In the genomic region with DNA sequence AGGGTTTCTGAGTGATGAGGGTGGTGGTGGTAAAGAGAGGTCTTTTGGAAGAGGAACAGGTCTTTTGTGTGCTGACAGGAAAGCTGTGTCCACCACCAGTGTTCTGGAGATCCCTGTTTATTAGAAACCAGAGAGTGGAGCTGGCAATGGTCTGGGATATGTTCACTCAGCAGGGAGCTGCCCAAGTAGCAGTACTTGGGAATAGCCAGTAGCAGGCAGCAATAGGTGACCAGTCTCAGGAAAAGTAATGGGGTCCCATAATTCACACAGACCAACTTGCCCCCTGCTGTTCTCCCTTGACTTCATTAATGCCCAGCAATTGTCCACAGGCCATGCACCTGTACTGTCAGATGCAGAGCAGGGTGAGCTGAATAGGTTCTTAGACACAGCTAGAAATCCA, we compare ENCODE assay signal across 25 cellular contexts. TPM values are rescaled to one million over a fixed set of nuclear protein-coding genes. Genes with fewer than 3 reads are reported as not detected.
"Had no signal": no experiment of that assay in that cellular context is flagged by ENCODE, and none has a peak within 500 bp of the region (broad histone marks: within the 10 kb centered on the region; RNA-seq: fewer than 3 reads in every experiment).

No MANE protein-coding gene starts in this region.

- H3K27ac Mint-ChIP-seq: activated B cell treated with CpG ODN at 0.5 μM for 24 hours; activated naive CD8-positive, alpha-beta T cell treated with anti-CD3 and anti-CD28 coated beads for 36 hours; progenitor cell of endocrine pancreas had no signal

- H3K27ac ChIP-seq: coronary artery, gastrocnemius medialis, left ventricle myocardium inferior, spleen, thoracic aorta, upper lobe of left lung had no signal

- H3K4me1 ChIP-seq: gastrocnemius medialis, left ventricle myocardium inferior, spleen, upper lobe of left lung had no signal

- ATAC-seq: naive thymus-derived CD4-positive, alpha-beta T cell had no signal

- H3K4me1 Mint-ChIP-seq: activated B cell treated with CpG ODN at 0.5 μM for 24 hours; activated naive CD8-positive, alpha-beta T cell treated with anti-CD3 and anti-CD28 coated beads for 36 hours had no signal

- H3K9me3 ChIP-seq: gastrocnemius medialis, left ventricle myocardium inferior, thoracic aorta, upper lobe of left lung had no signal

- H3K27me3 ChIP-seq: gastrocnemius medialis, spleen, upper lobe of left lung had no signal

- DNase-seq: activated B cell treated with CpG ODN at 0.5 μM for 24 hours; activated CD4-positive, alpha-beta T cell treated with anti-CD3 and anti-CD28 coated beads for 4 hours; activated CD4-positive, alpha-beta T cell treated with anti-CD3 and anti-CD28 coated beads, Interleukin-2, amount 50 U/mL, for 48 hours; activated naive CD4-positive, alpha-beta T cell treated with Interleukin-2 at 50 U/mL for 16 hours; activated naive CD8-positive, alpha-beta T cell treated with anti-CD3 and anti-CD28 coated beads for 36 hours; activated T-cell treated with anti-CD3 and anti-CD28 coated beads, Interleukin-2, amount 50 U/mL, for 48 hours; cerebellar nuclear complex; gastrocnemius medialis; hippocampal formation; left ventricle myocardium inferior; naive thymus-derived CD4-positive, alpha-beta T cell; retina; spleen; stimulated activated CD4-positive, alpha-beta T cell treated with anti-CD3 and anti-CD28 coated beads, Interleukin-4, amount 100 ng/mL, for 1 hour; stimulated activated naive CD4-positive, alpha-beta T cell treated with Interleukin-2 at 50 U/mL for 16 hours; T-helper 1 cell; upper lobe of left lung had no signal

- H3K36me3 ChIP-seq: gastrocnemius medialis, left ventricle myocardium inferior, thoracic aorta, upper lobe of left lung had no signal

- H3K4me3 ChIP-seq: coronary artery, gastrocnemius medialis, left ventricle myocardium inferior, spleen, thoracic aorta, upper lobe of left lung had no signal

- H3K27me3 Mint-ChIP-seq: activated B cell treated with CpG ODN at 0.5 μM for 24 hours; activated naive CD8-positive, alpha-beta T cell treated with anti-CD3 and anti-CD28 coated beads for 36 hours; naive thymus-derived CD4-positive, alpha-beta T cell; progenitor cell of endocrine pancreas had no signal

- H3K4me3 Mint-ChIP-seq: activated B cell treated with CpG ODN at 0.5 μM for 24 hours; activated naive CD8-positive, alpha-beta T cell treated with anti-CD3 and anti-CD28 coated beads for 36 hours; naive thymus-derived CD4-positive, alpha-beta T cell; neural crest cell had no signal

- H3K9me3 Mint-ChIP-seq: activated B cell treated with CpG ODN at 0.5 μM for 24 hours; activated naive CD8-positive, alpha-beta T cell treated with anti-CD3 and anti-CD28 coated beads for 36 hours; neural crest cell had no signal

RNA-seq across cellular contexts. Expression of a gene that starts 1.8 kb away (rescaled TPM):
- total RNA-seq: activated B cell treated with CpG ODN at 0.5 μM for 24 hours; activated CD8-positive, alpha-beta memory T cell treated with anti-CD3 and anti-CD28 coated beads for 36 hours; activated naive CD8-positive, alpha-beta T cell treated with anti-CD3 and anti-CD28 coated beads for 36 hours; epithelial cell of proximal tubule; gastrocnemius medialis; lung microvascular endothelial cell; naive thymus-derived CD4-positive, alpha-beta T cell; neural crest cell; osteocyte; progenitor cell of endocrine pancreas had no signal
- polyA plus RNA-seq: naive thymus-derived CD4-positive, alpha-beta T cell; spleen had no signal
